22 cellular contexts compared by ENCODE assay signal in the genomic region with DNA sequence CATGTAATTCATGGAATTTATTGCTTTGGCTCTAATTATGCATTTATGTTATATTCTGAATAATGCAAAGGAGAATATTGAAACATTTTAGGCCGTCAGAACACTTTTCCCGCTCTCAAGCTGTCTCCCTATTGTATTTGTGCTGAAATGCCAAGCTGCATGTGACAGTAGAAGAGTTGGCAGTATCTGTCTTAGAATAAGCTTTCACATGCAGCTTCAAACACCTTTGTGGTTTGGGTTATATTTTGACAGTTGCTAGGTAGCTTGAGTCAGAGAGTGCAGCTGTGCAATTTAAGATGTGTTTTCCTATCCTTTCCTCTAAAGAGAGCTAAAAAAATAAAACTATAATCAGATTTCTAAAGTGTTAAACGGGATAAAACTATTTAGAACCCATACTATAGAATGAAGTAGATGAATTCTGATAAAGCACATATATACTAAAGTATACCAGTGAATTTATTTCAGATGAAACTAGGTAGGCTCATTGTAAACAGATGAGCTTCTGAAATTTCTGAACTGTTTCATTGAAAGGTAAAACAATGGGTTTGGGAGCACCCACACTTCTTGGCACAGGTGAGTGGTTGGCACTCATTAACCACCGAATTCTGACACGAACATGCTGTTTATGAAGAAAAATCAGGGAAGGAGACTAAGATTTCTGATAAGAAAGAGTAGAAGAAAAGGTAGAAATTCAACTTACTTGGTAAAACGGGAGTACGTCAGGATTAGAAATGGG. TPM values are rescaled to one million over a fixed set of nuclear protein-coding genes. Genes with fewer than 3 reads are reported as not detected.
A peak's percentile ranks its signal among the peaks of the same experiment; 100 is the strongest.
DNase-seq lines count a peak whose midpoint lies in the region; ATAC-seq, FAIRE-seq and TF ChIP-seq lines count a peak whose summit lies in the region.
"Had no signal": no experiment of that assay in that cellular context is flagged by ENCODE, and none has a peak within 500 bp of the region (broad histone marks: within the 10 kb centered on the region; RNA-seq: fewer than 3 reads in every experiment).

No MANE protein-coding gene starts in this region.

- TF ChIP-seq POLR2A in heart left ventricle (IDR thresholded peaks at IDR 0.05) (no peak), Peyer's patch (IDR thresholded peaks at IDR 0.05) (no peak)

- no peaks in the 10 kb centered on the region for H3F3A ChIP-seq in neural progenitor cell (ENCODE audit: low read depth)

- no peaks in the 10 kb centered on the region for H3K36me3 Mint-ChIP-seq in CD4-positive, alpha-beta T cell (ENCODE audit: low read depth)
- no peaks in the 10 kb centered on the region for H3K36me3 Mint-ChIP-seq in activated T-helper 17 cell treated with anti-CD3 and anti-CD28 coated beads, Interleukin-2, amount 50 U/mL, for 72 hours (ENCODE audit: low read depth)
- no peaks in the 10 kb centered on the region for H3K36me3 Mint-ChIP-seq in neural progenitor cell
- H3K36me3 Mint-ChIP-seq: naive B cell; stimulated activated memory B cell treated with anti-CD40 and anti-IgM and Interleukin-4, amounts not matched to agents 10 μg/mL and 1 μg/mL and 100 μg/mL, for 72 hours had no signal

- H3K4me1 Mint-ChIP-seq in CD4-positive, alpha-beta T cell (ENCODE audit: low read depth) = peaks cover 92% of the 10 kb centered on the region
- peaks cover 37% of the 10 kb centered on the region for H3K4me1 Mint-ChIP-seq in activated T-helper 17 cell treated with anti-CD3 and anti-CD28 coated beads, Interleukin-2, amount 50 U/mL, for 72 hours
- H3K4me1 Mint-ChIP-seq in neural progenitor cell = no peaks in the 10 kb centered on the region
- H3K4me1 Mint-ChIP-seq: naive B cell; stimulated activated memory B cell treated with anti-CD40 and anti-IgM and Interleukin-4, amounts not matched to agents 10 μg/mL and 1 μg/mL and 100 μg/mL, for 72 hours had no signal

- DNase-seq in CD4-positive, alpha-beta T cell = peak in 1 of 10 experiments; percentile 14
- no peak for DNase-seq in heart left ventricle
- DNase-seq in neural progenitor cell (ENCODE audit: low spot score) = no peak
- DNase-seq in COR-L47 (lab: John Stamatoyannopoulos, UW) = no peak
- DNase-seq in RCC 7860 (ENCODE audit: low spot score) = no peak
- no peak for DNase-seq in Peyer's patch
- DNase-seq: adrenal gland; esophagus squamous epithelium; GM23248; KG1; naive B cell; NCI-H1930; NCI-H748 treated with DMSO at 0.1 percent for 48 hours; retina; SHP77 treated with DMSO at 0.1 percent for 48 hours; stimulated activated CD4-positive, alpha-beta T cell treated with anti-CD3 and anti-CD28 coated beads, Interleukin-4, amount 100 ng/mL, for 4 hours had no signal

- WGBS in heart left ventricle, 4 donors = 58 to 68% (median 60%) methylated on average over 7 of the region's 7 CpGs

- no peaks in the 10 kb centered on the region for H3K27me3 ChIP-seq in CD4-positive, alpha-beta T cell (ENCODE audit: control insufficient read depth, insufficient read depth, low read length)
- no peaks in the 10 kb centered on the region for H3K27me3 ChIP-seq in heart left ventricle
- peaks cover 5% of the 10 kb centered on the region for H3K27me3 ChIP-seq in neural progenitor cell
- no peaks in the 10 kb centered on the region for H3K27me3 ChIP-seq in Peyer's patch
- H3K27me3 ChIP-seq: adrenal gland, esophagus squamous epithelium had no signal

- no peaks in the 10 kb centered on the region for H3K27me3 Mint-ChIP-seq in CD4-positive, alpha-beta T cell
- no peaks in the 10 kb centered on the region for H3K27me3 Mint-ChIP-seq in activated T-helper 17 cell treated with anti-CD3 and anti-CD28 coated beads, Interleukin-2, amount 50 U/mL, for 72 hours
- no peaks in the 10 kb centered on the region for H3K27me3 Mint-ChIP-seq in neural progenitor cell (ENCODE audit: insufficient read depth, low read depth)

- H3K4me3 ChIP-seq in heart left ventricle (no peak overlapping the region), neural progenitor cell (no peak overlapping the region), Peyer's patch (no peak overlapping the region)
- H3K4me3 ChIP-seq: adrenal gland, coronary artery, esophagus squamous epithelium, GM23248 had no signal

- no peaks in the 10 kb centered on the region for H3K9me3 Mint-ChIP-seq in CD4-positive, alpha-beta T cell
- no peaks in the 10 kb centered on the region for H3K9me3 Mint-ChIP-seq in activated T-helper 17 cell treated with anti-CD3 and anti-CD28 coated beads, Interleukin-2, amount 50 U/mL, for 72 hours
- H3K9me3 Mint-ChIP-seq in neural progenitor cell = no peaks in the 10 kb centered on the region
- H3K9me3 Mint-ChIP-seq: naive B cell; stimulated activated memory B cell treated with anti-CD40 and anti-IgM and Interleukin-4, amounts not matched to agents 10 μg/mL and 1 μg/mL and 100 μg/mL, for 72 hours had no signal

- H3K27ac ChIP-seq in CD4-positive, alpha-beta T cell (ENCODE audit: low read depth, low read length) = peak overlapping the region; percentile 75
- H3K27ac ChIP-seq in heart left ventricle (peak overlapping the region in 8 of 12 donors; percentile 0 to 61 (median 16)), neural progenitor cell (no peak overlapping the region), Peyer's patch (no peak overlapping the region)
- H3K27ac ChIP-seq: adrenal gland, C4-2B, coronary artery, esophagus squamous epithelium, GM23248 had no signal

- H3K4me3 Mint-ChIP-seq in CD4-positive, alpha-beta T cell = peak overlapping the region; percentile 71
- peak overlapping the region; percentile 52 for H3K4me3 Mint-ChIP-seq in activated T-helper 17 cell treated with anti-CD3 and anti-CD28 coated beads, Interleukin-2, amount 50 U/mL, for 72 hours
- no peak overlapping the region for H3K4me3 Mint-ChIP-seq in neural progenitor cell
- H3K4me3 Mint-ChIP-seq: naive B cell; stimulated activated memory B cell treated with anti-CD40 and anti-IgM and Interleukin-4, amounts not matched to agents 10 μg/mL and 1 μg/mL and 100 μg/mL, for 72 hours had no signal

- TF ChIP-seq CTCF in CD4-positive, alpha-beta T cell (IDR thresholded peaks at IDR 0.05) = no peak
- no peak for TF ChIP-seq CTCF in heart left ventricle (IDR thresholded peaks at IDR 0.05)
- TF ChIP-seq CTCF in neural progenitor cell (IDR thresholded peaks at IDR 0.05) = no peak
- no peak for TF ChIP-seq CTCF in Peyer's patch (IDR thresholded peaks at IDR 0.05)

- H4K20me1 ChIP-seq in neural progenitor cell (ENCODE audit: low read depth) = no peaks in the 10 kb centered on the region

- ATAC-seq in CD4-positive, alpha-beta T cell (ENCODE audit: poor library complexity) = peak; percentile 93
- ATAC-seq in GM18520 (IDR thresholded peaks at IDR 0.05; ENCODE audit: unreplicated experiment) = peak; percentile 83
- peak; percentile 95 for ATAC-seq in activated T-helper 17 cell treated with anti-CD3 and anti-CD28 coated beads, Interleukin-2, amount 50 U/mL, for 72 hours (replicated peaks)
- ATAC-seq in heart left ventricle = peak; percentile 60 to 85 (median 74)
- ATAC-seq: stimulated activated memory B cell treated with anti-CD40 and anti-IgM and Interleukin-4, amounts not matched to agents 10 μg/mL and 1 μg/mL and 100 μg/mL, for 72 hours had no signal

- FAIRE-seq in RCC 7860 (lab: Jason Lieb, UNC) = no peak
- FAIRE-seq: GM19239 had no signal

- no peaks in the 10 kb centered on the region for H3K36me3 ChIP-seq in heart left ventricle
- H3K36me3 ChIP-seq in neural progenitor cell = no peaks in the 10 kb centered on the region
- H3K36me3 ChIP-seq in Peyer's patch = no peaks in the 10 kb centered on the region
- H3K36me3 ChIP-seq: adrenal gland, esophagus squamous epithelium had no signal

- no peaks in the 10 kb centered on the region for H3K9me3 ChIP-seq in CD4-positive, alpha-beta T cell (ENCODE audit: control insufficient read depth, low read length)
- H3K9me3 ChIP-seq in heart left ventricle = no peaks in the 10 kb centered on the region
- no peaks in the 10 kb centered on the region for H3K9me3 ChIP-seq in neural progenitor cell (ENCODE audit: low read depth)
- no peaks in the 10 kb centered on the region for H3K9me3 ChIP-seq in Peyer's patch
- H3K9me3 ChIP-seq: adrenal gland, esophagus squamous epithelium had no signal

- peak overlapping the region; percentile 94 for H3K27ac Mint-ChIP-seq in CD4-positive, alpha-beta T cell
- peak overlapping the region; percentile 92 for H3K27ac Mint-ChIP-seq in activated T-helper 17 cell treated with anti-CD3 and anti-CD28 coated beads, Interleukin-2, amount 50 U/mL, for 72 hours
- H3K27ac Mint-ChIP-seq in neural progenitor cell = no peak overlapping the region
- H3K27ac Mint-ChIP-seq: naive B cell; stimulated activated memory B cell treated with anti-CD40 and anti-IgM and Interleukin-4, amounts not matched to agents 10 μg/mL and 1 μg/mL and 100 μg/mL, for 72 hours had no signal

- H3K4me1 ChIP-seq in heart left ventricle (peaks cover 0 to 60% (median 14%) of the 10 kb centered on the region in 12 donors), neural progenitor cell (no peaks in the 10 kb centered on the region), Peyer's patch (no peaks in the 10 kb centered on the region)
- H3K4me1 ChIP-seq: adrenal gland, esophagus squamous epithelium had no signal

- POLR2A ChIA-PET in CD4-positive, alpha-beta T cell (lab: Charles Lee) = interaction anchor here (0.7 to 4.5 kb wide), 17 partner anchors 9 to 217 kb away, joined by 3 to 35 read pairs (median 4); a partner anchor contains a TSS

- no peak overlapping the region for H3K4me2 ChIP-seq in neural progenitor cell

- intact Hi-C loops in CD4-positive, alpha-beta T cell (cut with DNase I, micrococcal nuclease) = loop anchor here in 1 of 2 experiments (2.0 kb wide), 1 partner anchor 21 kb away; no protein-coding TSS in a partner anchor
- intact Hi-C loops in heart left ventricle (cut with DNase I) = loop anchor here in 2 of 10 donors (5.0 kb wide), 1 partner anchor 41 kb away; no protein-coding TSS in a partner anchor

- H2AFZ ChIP-seq in neural progenitor cell (replicated peaks) = no peak overlapping the region
- H2AFZ ChIP-seq: GM23248 had no signal

- H3K9ac ChIP-seq in neural progenitor cell = no peak overlapping the region
- H3K9ac ChIP-seq: GM23248 had no signal

- no peaks in the 10 kb centered on the region for H3K79me2 ChIP-seq in neural progenitor cell (ENCODE audit: low read depth)

- CTCF ChIA-PET in CD4-positive, alpha-beta T cell (lab: Charles Lee) = interaction anchor here (0.7 to 1.2 kb wide), 2 partner anchors 9 to 18 kb away, joined by 3 to 5 read pairs; no protein-coding TSS in a partner anchor

RNA-seq across cellular contexts. Expression of a gene that starts 43.4 kb away (rescaled TPM):
- 10 to 100 TPM; 27.0 to 28.3 TPM for total RNA-seq in CD4-positive, alpha-beta T cell
- total RNA-seq in activated T-helper 17 cell treated with anti-CD3 and anti-CD28 coated beads, Interleukin-2, amount 50 U/mL, for 72 hours = 1 to 10 TPM in 1 of 2 donors, under 1 TPM in 1; 0.87 to 1.2 TPM
- total RNA-seq in heart left ventricle (100 to 1,000 TPM in 3 of 9 donors, 10 to 100 TPM in 6; 65.9 to 126 (median 97.6) TPM), neural progenitor cell (ENCODE audit: low replicate concordance) (0.28 and 0.41 TPM in 2 replicates), Peyer's patch (1 to 10 TPM in 3 of 4 donors, not detected in 1; 1.9 to 5.8 (median 2.8) TPM)
- 10 to 100 TPM; 22.0 to 33.3 TPM for polyA plus RNA-seq in heart left ventricle

Comparison
In these comparisons a context has a peak if more than half of its experiments do, and no peak if none do; other contexts are left out.
1. H3K27ac ChIP-seq: peak in CD4-positive, alpha-beta T cell (single experiment) and heart left ventricle (8 of 12); none in neural progenitor cell (single experiment) and Peyer's patch (0 of 4).
2. RNA of a gene that starts 43.4 kb away (total RNA-seq): 65.9 to 126 TPM in heart left ventricle and 27.0 to 28.3 TPM in CD4-positive, alpha-beta T cell; 1.9 to 5.8 TPM in Peyer's patch, 0.87 to 1.2 TPM in activated T-helper 17 cell treated with anti-CD3 and anti-CD28 coated beads, Interleukin-2, amount 50 U/mL, for 72 hours and 0.28 to 0.41 TPM in neural progenitor cell; every median in the first group is over 4 times any median in the second.
3. Peak in every context shown above with its lines, with median percentiles within 50 percentile points of each other: ATAC-seq.